Comparison of ENCODE assay signal across 8 cellular contexts in genomic region chr5:72320022-72320898, GRCh38.
A peak's percentile ranks its signal among the peaks of the same experiment; 100 is the strongest.
DNase-seq lines count a peak whose midpoint lies in the region; ATAC-seq lines count a peak whose summit lies in the region.

MRPS27 (minus strand) TSS chr5:72320240; CDS start chr5:72320221, 19 bp downstream.
PTCD2 (plus strand) TSS chr5:72320373; CDS start chr5:72320383, 10 bp downstream.

- peak; percentile 98 for ATAC-seq in GM19035 (IDR thresholded peaks at IDR 0.05; ENCODE audit: unreplicated experiment)
- peak; percentile 99 for ATAC-seq in HG03354 (IDR thresholded peaks at IDR 0.05; ENCODE audit: poor library complexity, severe bottlenecking, unreplicated experiment)
- peak; percentile 100 for ATAC-seq in activated CD4-positive, CD25-positive, alpha-beta regulatory T cell treated with anti-CD3 and anti-CD28 coated beads, Interleukin-2, amount 50 U/mL, for 24 hours

- peak; percentile 93 to 95 for DNase-seq in AML-193 (lab: John Stamatoyannopoulos, UW)
- peak; percentile 95 to 98 for DNase-seq in NCI-H446 (lab: John Stamatoyannopoulos, UW)
- peak; percentile 87 to 96 for DNase-seq in cerebellar nuclear complex (lab: John Stamatoyannopoulos, UW)
- DNase-seq in islet precursor cell: peak; percentile 99
- DNase-seq in stimulated activated CD4-positive, alpha-beta T cell treated with anti-CD3 and anti-CD28 coated beads, Interleukin-12 subunit alpha, Interleukin-12 subunit beta, amount 100 ng/mL, for 48 hours (ENCODE audit: low read depth in 2 of 3, low spot score in 1 of 3): peak; percentile 90 to 92 (median 92)

Comparison
In these comparisons a context has a peak if more than half of its experiments do, and no peak if none do; other contexts are left out.
1. Peak in every context shown above with its lines: DNase-seq and ATAC-seq.